In the genomic region with DNA sequence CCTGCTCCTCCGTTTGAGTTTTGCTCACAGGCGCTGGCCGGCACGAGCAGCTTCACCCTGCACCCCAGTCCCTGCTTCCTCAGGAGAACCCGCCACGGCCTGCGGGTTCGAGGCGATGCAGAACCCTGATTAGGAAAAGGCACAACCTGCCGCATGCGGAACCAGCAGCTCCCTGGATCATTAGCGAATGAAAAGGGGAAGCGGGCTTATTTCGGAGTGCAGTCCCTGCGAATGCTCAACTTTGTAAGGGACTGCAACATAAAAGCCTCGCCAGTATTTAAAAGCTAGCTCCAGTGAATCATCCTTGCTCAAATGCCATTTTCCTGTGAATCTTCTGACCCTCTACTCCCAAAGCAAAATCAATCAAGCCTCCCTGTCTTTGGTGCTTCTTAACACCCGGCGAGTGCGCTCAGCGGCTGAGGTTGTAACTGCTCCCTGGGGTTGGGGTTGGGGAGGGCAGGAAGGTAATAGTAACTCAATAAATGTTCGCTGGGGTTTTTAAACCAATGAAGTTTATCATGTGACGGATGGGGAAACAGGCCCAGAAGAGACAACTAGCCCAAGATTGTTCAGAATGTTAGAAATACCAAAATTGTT, we compare ENCODE assay signal across 8 cellular contexts. TPM values are rescaled to one million over a fixed set of nuclear protein-coding genes. Genes with fewer than 3 reads are reported as not detected.
A peak's percentile ranks its signal among the peaks of the same experiment; 100 is the strongest.
DNase-seq lines count a peak whose midpoint lies in the region; ATAC-seq lines count a peak whose summit lies in the region.

No MANE protein-coding gene starts in this region.

- DNase-seq in GF-D8 (lab: John Stamatoyannopoulos, UW) (peak; percentile 55), MV-4-11 (lab: John Stamatoyannopoulos, UW) (peak; percentile 90), HCEC 1CT (no peak), retina (no peak)
- DNase-seq in stimulated activated CD4-positive, alpha-beta T cell treated with anti-CD3 and anti-CD28 coated beads, Interleukin-1b, Interleukin-23, amount 100 ng/mL, for 48 hours, result peak; percentile 37

- H3K4me3 ChIP-seq in iPS-20b (ENCODE audit: low read length), result peak overlapping the region; percentile 98

- peak; percentile 41 for ATAC-seq in GM21723 (IDR thresholded peaks at IDR 0.05; ENCODE audit: unreplicated experiment)

- peaks cover 11% of the 10 kb centered on the region; the same call in 1 of the 2 replicates for H3K36me3 ChIP-seq in iPS-20b (ENCODE audit: insufficient read depth, low read depth, low read length)

- H3K4me1 ChIP-seq in iPS-20b (ENCODE audit: insufficient read depth, low read length), result peaks cover 4% of the 10 kb centered on the region; the same call in 1 of the 2 replicates

- H3K27ac ChIP-seq in adipose tissue (ENCODE audit: low read depth, low read length), result peak overlapping the region; percentile 77
- H3K27ac ChIP-seq in iPS-20b (ENCODE audit: low read length), result peak overlapping the region; percentile 93

- H3K9me3 ChIP-seq in iPS-20b (ENCODE audit: insufficient read depth, low read depth, low read length), result peaks cover 12% of the 10 kb centered on the region; the same call in 1 of the 2 replicates

- WGBS in adipose tissue, 3 donors, result 9 to 25% (median 25%) methylated on average over 22 of the region's 22 CpGs

- H3K9ac ChIP-seq in iPS-20b (ENCODE audit: low read depth, low read length), result peak overlapping the region; percentile 98

- H3K27me3 ChIP-seq in iPS-20b (ENCODE audit: insufficient read depth, low read length), result no peaks in the 10 kb centered on the region

RNA-seq across cellular contexts. Expression of a gene that starts 0.7 kb away (rescaled TPM):
- 10 to 100 TPM in 1 of 3 donors, 1 to 10 TPM in 2; 5.6 to 11.4 (median 8.4) TPM for polyA plus RNA-seq in adipose tissue

RNA-seq across cellular contexts. Expression of a gene that starts 30.9 kb away (rescaled TPM):
- polyA plus RNA-seq in adipose tissue, result 10 to 100 TPM in 1 of 3 donors, 1 to 10 TPM in 2; 5.0 to 11.5 (median 8.2) TPM

Comparison
In these comparisons a context has a peak if more than half of its experiments do, and no peak if none do; other contexts are left out.
1. DNase-seq: peak in GF-D8 (single experiment), MV-4-11 (single experiment) and stimulated activated CD4-positive, alpha-beta T cell treated with anti-CD3 and anti-CD28 coated beads, Interleukin-1b, Interleukin-23, amount 100 ng/mL, for 48 hours (single experiment); none in HCEC 1CT (single experiment) and retina (single experiment).